ENCODE assay signal across 19 cellular contexts in the genomic region with DNA sequence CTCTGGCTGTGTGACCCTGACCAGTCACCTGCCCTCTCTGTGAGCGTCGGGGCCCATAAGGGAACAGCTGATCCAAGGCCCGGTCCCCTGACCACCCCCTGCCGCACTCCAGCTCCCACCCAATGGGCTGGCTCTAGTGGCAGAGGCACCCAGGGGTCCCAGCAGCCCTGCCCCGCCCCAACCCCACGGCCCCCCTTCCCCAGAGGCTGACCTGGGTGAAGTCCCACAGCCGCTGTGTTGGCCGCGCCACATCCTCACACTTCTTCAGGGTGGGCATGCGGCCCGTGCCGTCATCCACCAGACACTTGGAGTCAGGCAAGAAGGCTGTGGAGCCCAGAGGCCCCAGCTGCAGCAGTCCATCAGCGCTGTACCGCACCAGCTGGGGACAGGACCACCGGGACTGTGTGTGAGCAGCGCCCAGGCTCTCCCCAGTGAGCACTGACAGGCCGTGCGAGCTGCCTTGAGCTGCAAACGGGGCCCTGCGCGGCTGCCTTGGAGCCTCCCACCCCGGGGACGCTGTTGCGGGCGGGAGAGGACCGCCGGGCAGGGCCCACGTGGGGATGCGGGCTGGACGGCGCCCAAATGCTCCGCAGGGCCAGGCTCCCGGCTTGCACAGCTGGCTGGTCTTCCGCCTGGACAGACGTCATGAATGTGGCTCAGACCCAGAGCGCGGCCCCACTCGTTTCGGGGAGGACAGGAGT.
"Had no signal": no experiment of that assay in that cellular context is flagged by ENCODE, and none has a peak within 500 bp of the region (broad histone marks: within the 10 kb centered on the region; RNA-seq: fewer than 3 reads in every experiment).

No MANE protein-coding gene starts in this region.

- H3K36me3 ChIP-seq: esophagus muscularis mucosa, prostate gland, sigmoid colon, transverse colon, vagina had no signal

- H3K27me3 Mint-ChIP-seq: activated CD4-positive, alpha-beta T cell treated with anti-CD3 and anti-CD28 coated beads, Interleukin-2, amount 10 ng/mL, durations not matched to agents 24 days and 14 days; brain had no signal

- H3K27ac Mint-ChIP-seq: activated CD4-positive, alpha-beta T cell treated with anti-CD3 and anti-CD28 coated beads, Interleukin-2, amount 10 ng/mL, durations not matched to agents 24 days and 14 days; activated CD8-positive, alpha-beta T cell treated with anti-CD3 and anti-CD28 coated beads, Interleukin-2, amount 10 ng/mL, durations not matched to agents 7 days and 5 days; activated naive CD8-positive, alpha-beta T cell; activated T-cell treated with anti-CD3 and anti-CD28 coated beads, Interleukin-2, amount 50 U/mL, for 72 hours; brain; nephron progenitor cell; stimulated activated memory B cell treated with anti-CD40 and anti-IgM and Interleukin-4, amounts not matched to agents 10 μg/mL and 1 μg/mL and 100 μg/mL, for 72 hours had no signal

- H3K9me3 Mint-ChIP-seq: activated CD4-positive, alpha-beta T cell treated with anti-CD3 and anti-CD28 coated beads, Interleukin-2, amount 10 ng/mL, durations not matched to agents 24 days and 14 days had no signal

- H3K9me3 ChIP-seq: prostate gland, vagina had no signal

- DNase-seq: activated CD4-positive, alpha-beta T cell treated with anti-CD3 and anti-CD28 coated beads, Interleukin-2, amount 10 ng/mL, durations not matched to agents 24 days and 14 days; activated CD4-positive, CD25-positive, alpha-beta regulatory T cell; activated CD8-positive, alpha-beta memory T cell treated with anti-CD3 and anti-CD28 coated beads, Interleukin-2, amount 50 U/mL, for 4 hours; activated CD8-positive, alpha-beta T cell treated with anti-CD3 and anti-CD28 coated beads, Interleukin-2, amount 10 ng/mL, durations not matched to agents 7 days and 5 days; activated gamma-delta T cell treated with Interleukin-2 at 50 U/mL for 16 hours; activated T-cell treated with anti-CD3 and anti-CD28 coated beads, Interleukin-2, amount 50 U/mL, for 72 hours; cortex of kidney; effector CD4-positive, alpha-beta T cell; foreskin keratinocyte; mesenchymal stem cell; nephron progenitor cell; sigmoid colon; transverse colon had no signal

- H3K4me3 Mint-ChIP-seq: activated CD4-positive, alpha-beta T cell treated with anti-CD3 and anti-CD28 coated beads, Interleukin-2, amount 10 ng/mL, durations not matched to agents 24 days and 14 days; activated CD8-positive, alpha-beta T cell treated with anti-CD3 and anti-CD28 coated beads, Interleukin-2, amount 10 ng/mL, durations not matched to agents 7 days and 5 days; activated naive CD8-positive, alpha-beta T cell; activated T-cell treated with anti-CD3 and anti-CD28 coated beads, Interleukin-2, amount 50 U/mL, for 72 hours; brain; nephron progenitor cell; stimulated activated memory B cell treated with anti-CD40 and anti-IgM and Interleukin-4, amounts not matched to agents 10 μg/mL and 1 μg/mL and 100 μg/mL, for 72 hours had no signal

- H3K4me3 ChIP-seq: esophagus muscularis mucosa, prostate gland, sigmoid colon, transverse colon, vagina had no signal

- H3K27me3 ChIP-seq: foreskin keratinocyte, vagina had no signal

- H3K27ac ChIP-seq: esophagus muscularis mucosa, foreskin keratinocyte, prostate gland, sigmoid colon, transverse colon, vagina had no signal

- H3K4me1 ChIP-seq: esophagus muscularis mucosa, foreskin keratinocyte, prostate gland, sigmoid colon, transverse colon, vagina had no signal

- H3K4me1 Mint-ChIP-seq: activated CD4-positive, alpha-beta T cell treated with anti-CD3 and anti-CD28 coated beads, Interleukin-2, amount 10 ng/mL, durations not matched to agents 24 days and 14 days; stimulated activated memory B cell treated with anti-CD40 and anti-IgM and Interleukin-4, amounts not matched to agents 10 μg/mL and 1 μg/mL and 100 μg/mL, for 72 hours had no signal

- H3K36me3 Mint-ChIP-seq: brain; stimulated activated memory B cell treated with anti-CD40 and anti-IgM and Interleukin-4, amounts not matched to agents 10 μg/mL and 1 μg/mL and 100 μg/mL, for 72 hours had no signal
